11 cellular contexts compared by ENCODE assay signal in genomic region chr1:236120725-236121153, GRCh38. TPM values are rescaled to one million over a fixed set of nuclear protein-coding genes. Genes with fewer than 3 reads are reported as not detected.
DNase-seq lines count a peak whose midpoint lies in the region; ATAC-seq lines count a peak whose summit lies in the region.
"Had no signal": no experiment of that assay in that cellular context is flagged by ENCODE, and none has a peak within 500 bp of the region (broad histone marks: within the 10 kb centered on the region; RNA-seq: fewer than 3 reads in every experiment).

No MANE protein-coding gene starts in this region.

- H3K9me3 Mint-ChIP-seq in activated T-helper 1 cell treated with anti-CD3 and anti-CD28 coated beads, Interleukin-12 subunit alpha, Interleukin-12 subunit beta, Interleukin-2, Interleukin-4 antibody, amounts not matched to agents 30 ng/mL and 10 ng/mL and 1 ng/mL, durations not matched to agents 14 hours and 24 hours and 36 hours: no peaks in the 10 kb centered on the region

- H3K4me1 Mint-ChIP-seq in activated T-helper 1 cell treated with anti-CD3 and anti-CD28 coated beads, Interleukin-12 subunit alpha, Interleukin-12 subunit beta, Interleukin-2, Interleukin-4 antibody, amounts not matched to agents 30 ng/mL and 10 ng/mL and 1 ng/mL, durations not matched to agents 14 hours and 24 hours and 36 hours (ENCODE audit: low read depth): peaks cover 28% of the 10 kb centered on the region

- peaks cover 15% of the 10 kb centered on the region for H3K27me3 Mint-ChIP-seq in activated T-helper 1 cell treated with anti-CD3 and anti-CD28 coated beads, Interleukin-12 subunit alpha, Interleukin-12 subunit beta, Interleukin-2, Interleukin-4 antibody, amounts not matched to agents 30 ng/mL and 10 ng/mL and 1 ng/mL, durations not matched to agents 14 hours and 24 hours and 36 hours (ENCODE audit: insufficient read depth)

- peak overlapping the region; percentile 36 for H3K27ac Mint-ChIP-seq in activated T-helper 1 cell treated with anti-CD3 and anti-CD28 coated beads, Interleukin-12 subunit alpha, Interleukin-12 subunit beta, Interleukin-2, Interleukin-4 antibody, amounts not matched to agents 30 ng/mL and 10 ng/mL and 1 ng/mL, durations not matched to agents 14 hours and 24 hours and 36 hours

- peak; percentile 21 for DNase-seq in stimulated activated CD4-positive, alpha-beta T cell treated with anti-CD3 and anti-CD28 coated beads, Interleukin-15, amount 100 ng/mL, for 24 hours
- no peak for DNase-seq in stimulated activated CD4-positive, alpha-beta T cell treated with anti-CD3 and anti-CD28 coated beads, Interleukin-2, amount 100 ng/mL, for 24 hours
- DNase-seq in activated T-helper 1 cell treated with anti-CD3 and anti-CD28 coated beads, Interleukin-12 subunit alpha, Interleukin-12 subunit beta, Interleukin-2, Interleukin-4 antibody, amounts not matched to agents 30 ng/mL and 10 ng/mL and 1 ng/mL, durations not matched to agents 14 hours and 24 hours and 36 hours (ENCODE audit: low spot score): no peak
- no peak for DNase-seq in effector CD8-positive, alpha-beta T cell (lab: John Stamatoyannopoulos, UW)
- no peak for DNase-seq in T1000 (lab: John Stamatoyannopoulos, UW)
- no peak for DNase-seq in HK-2 (ENCODE audit: unreplicated experiment)
- DNase-seq in activated CD4-positive, CD25-positive, alpha-beta regulatory T cell treated with anti-CD3 and anti-CD28 coated beads, Interleukin-2, amount 50 U/mL, for 72 hours: no peak
- DNase-seq: BE2C, GM23248, NCI-H1092 treated with DMSO at 0.1 percent for 48 hours had no signal

- H3K4me3 Mint-ChIP-seq in activated T-helper 1 cell treated with anti-CD3 and anti-CD28 coated beads, Interleukin-12 subunit alpha, Interleukin-12 subunit beta, Interleukin-2, Interleukin-4 antibody, amounts not matched to agents 30 ng/mL and 10 ng/mL and 1 ng/mL, durations not matched to agents 14 hours and 24 hours and 36 hours: peak overlapping the region; percentile 57

- no peaks in the 10 kb centered on the region for H3K36me3 Mint-ChIP-seq in activated T-helper 1 cell treated with anti-CD3 and anti-CD28 coated beads, Interleukin-12 subunit alpha, Interleukin-12 subunit beta, Interleukin-2, Interleukin-4 antibody, amounts not matched to agents 30 ng/mL and 10 ng/mL and 1 ng/mL, durations not matched to agents 14 hours and 24 hours and 36 hours (ENCODE audit: low read depth)

- intact Hi-C loops in activated T-helper 1 cell treated with anti-CD3 and anti-CD28 coated beads, Interleukin-12 subunit alpha, Interleukin-12 subunit beta, Interleukin-2, Interleukin-4 antibody, amounts not matched to agents 30 ng/mL and 10 ng/mL and 1 ng/mL, durations not matched to agents 14 hours and 24 hours and 36 hours (cut with micrococcal nuclease): loop anchor here (1.0 to 5.0 kb wide), 5 partner anchors 97 to 482 kb away; partner anchors contain the start of genes HEATR1 and LGALS8

- peak; percentile 65 for ATAC-seq in HG02852 (IDR thresholded peaks at IDR 0.05; ENCODE audit: unreplicated experiment)

RNA-seq across cellular contexts. Expression of gene GPR137B, which starts 21.6 kb away (rescaled TPM):
- 9.2 and 10.5 TPM in 2 replicates for total RNA-seq in activated T-helper 1 cell treated with anti-CD3 and anti-CD28 coated beads, Interleukin-12 subunit alpha, Interleukin-12 subunit beta, Interleukin-2, Interleukin-4 antibody, amounts not matched to agents 30 ng/mL and 10 ng/mL and 1 ng/mL, durations not matched to agents 14 hours and 24 hours and 36 hours

RNA-seq across cellular contexts. Expression of gene NID1, which starts 55.8 kb away (rescaled TPM):
- 0.44 and 0.65 TPM in 2 replicates for total RNA-seq in activated T-helper 1 cell treated with anti-CD3 and anti-CD28 coated beads, Interleukin-12 subunit alpha, Interleukin-12 subunit beta, Interleukin-2, Interleukin-4 antibody, amounts not matched to agents 30 ng/mL and 10 ng/mL and 1 ng/mL, durations not matched to agents 14 hours and 24 hours and 36 hours
